ENCODE assay signal across 8 cellular contexts in genomic region chr7:135160098-135160857, GRCh38. TPM values are rescaled to one million over a fixed set of nuclear protein-coding genes. Genes with fewer than 3 reads are reported as not detected.
DNase-seq lines count a peak whose midpoint lies in the region; ATAC-seq, FAIRE-seq and TF ChIP-seq lines count a peak whose summit lies in the region.

No MANE protein-coding gene starts in this region.

- H2BK20ac ChIP-seq in H1 (ENCODE audit: low read length), result no peak overlapping the region

- intact Hi-C loops in A673 (cut with micrococcal nuclease; ENCODE audit: unreplicated experiment), result no loop called here

- no peak overlapping the region for H3K4me3 Mint-ChIP-seq in osteocyte (ENCODE audit: unreplicated experiment)

- H3K27ac Mint-ChIP-seq in osteocyte (ENCODE audit: unreplicated experiment), result peak overlapping the region; percentile 29

- DNase-seq in A673 (ENCODE audit: low spot score) (no peak), NAMALWA (ENCODE audit: low spot score) (peak; percentile 51), H1 (ENCODE audit: low read depth in 1 of 2, low spot score in 2 of 2) (no peak), osteocyte (ENCODE audit: extremely low spot score, unreplicated experiment) (no peak), occipital lobe (lab: John Stamatoyannopoulos, UW) (no peak), WERI-Rb-1 (no peak), GM12892 (ENCODE audit: insufficient read length) (no peak)

- no peaks in the 10 kb centered on the region; the same call in 1 of the 2 replicates for H3K79me1 ChIP-seq in H1 (ENCODE audit: low read depth, low read length)

- peak; percentile 40 for ATAC-seq in GM21367 (IDR thresholded peaks at IDR 0.05; ENCODE audit: unreplicated experiment)

- no peak overlapping the region for H4K91ac ChIP-seq in H1 (replicated peaks; ENCODE audit: insufficient read length, low read length)

- H3K56ac ChIP-seq in H1 (replicated peaks; ENCODE audit: insufficient read length, low read depth, low read length), result no peak overlapping the region

- TF ChIP-seq CTCF in A673 (conservative IDR thresholded peaks at IDR 0.05; ENCODE audit: low read depth, low read length) (no peak), H1 (IDR thresholded peaks at IDR 0.05; ENCODE audit: control extremely low read depth in 1 of 3, insufficient read depth in 1 of 3, low read depth in 1 of 3, low read length in 3 of 3) (no peak), osteocyte (IDR thresholded peaks at IDR 0.05) (no peak), WERI-Rb-1 (IDR thresholded peaks at IDR 0.05; ENCODE audit: low read depth, low read length) (no peak)

- H4K8ac ChIP-seq in H1 (ENCODE audit: extremely low read depth, insufficient read depth, low read length), result no peak overlapping the region

- no peak overlapping the region for H2AK5ac ChIP-seq in H1 (ENCODE audit: low read depth, low read length)

- H2AFZ ChIP-seq in H1 (ENCODE audit: low read length), result no peak overlapping the region

- H2BK5ac ChIP-seq in H1 (ENCODE audit: low read depth, low read length), result no peak overlapping the region; the same call in 1 of the 2 replicates

- peaks cover 30% of the 10 kb centered on the region for H3K9me3 Mint-ChIP-seq in osteocyte (ENCODE audit: unreplicated experiment)

- H3K4me2 ChIP-seq in H1 (ENCODE audit: insufficient read depth in 1 of 2, low read depth in 2 of 2, low read length in 2 of 2), result no peak overlapping the region

- CTCF ChIA-PET in A673 (lab: Charles Lee) (interaction anchor here (1.1 kb wide), 1 partner anchor 9 kb away, joined by 4 read pairs; no protein-coding TSS in a partner anchor), H1 (lab: Charles Lee; ENCODE audit: partially characterized antibody) (interaction anchor here (0.9 to 1.8 kb wide), 3 partner anchors 9 to 32 kb away, joined by 3 to 6 read pairs (median 5); no protein-coding TSS in a partner anchor)

- no peaks in the 10 kb centered on the region for H3K23me2 ChIP-seq in H1 (ENCODE audit: low read depth, low read length)

- FAIRE-seq in H1 (lab: Jason Lieb, UNC) (no peak), GM12892 (lab: Jason Lieb, UNC) (no peak)

- no peaks in the 10 kb centered on the region for H3K27me3 Mint-ChIP-seq in osteocyte (ENCODE audit: unreplicated experiment)

- H3K27me3 ChIP-seq in A673 (replicated peaks; ENCODE audit: insufficient read depth, low read depth, low read length, poor library complexity) (no peaks in the 10 kb centered on the region), H1 (replicated peaks in 1 of 4; ENCODE audit: control insufficient read depth in 3 of 4, extremely low read depth in 1 of 4, insufficient read depth in 3 of 4, low read length in 3 of 4) (no peaks in the 10 kb centered on the region), WERI-Rb-1 (ENCODE audit: insufficient read depth, low read depth, severe bottlenecking) (no peaks in the 10 kb centered on the region)

- peak overlapping the region; percentile 20; the same call in 1 of the 2 replicates for H2BK12ac ChIP-seq in H1 (ENCODE audit: low read depth, low read length)

- H3K27ac ChIP-seq in A673 (ENCODE audit: low read depth, low read length, poor library complexity, severe bottlenecking) (peak overlapping the region; percentile 64), H1 (ENCODE audit: low read depth, low read length) (no peak overlapping the region), WERI-Rb-1 (no peak overlapping the region)

- no peak overlapping the region for H3K18ac ChIP-seq in H1 (ENCODE audit: extremely low read depth, low read length)

- H3K36me3 ChIP-seq in A673 (ENCODE audit: insufficient read depth, low read length, poor library complexity, severe bottlenecking), result peaks cover 3% of the 10 kb centered on the region
- H3K36me3 ChIP-seq in H1 (ENCODE audit: control insufficient read depth in 2 of 4, insufficient read depth in 4 of 4, low read length in 3 of 4), result peaks cover 0 to 16% (median 8%) of the 10 kb centered on the region in 4 experiments; a peak in 4 of 8 replicates
- H3K36me3 ChIP-seq in WERI-Rb-1, result peaks cover 22% of the 10 kb centered on the region

- H4K5ac ChIP-seq in H1 (ENCODE audit: insufficient read length, low read depth, low read length), result no peak overlapping the region

- TF ChIP-seq RAD21 in H1 (IDR thresholded peaks at IDR 0.05 in 1 of 2, conservative IDR thresholded peaks at IDR 0.05 in 1 of 2; ENCODE audit: low read depth in 2 of 2, low read length in 2 of 2), result no peak

- peaks cover 27% of the 10 kb centered on the region for H3K4me1 Mint-ChIP-seq in osteocyte (ENCODE audit: unreplicated experiment)

- no peak overlapping the region for H3K9ac ChIP-seq in H1 (replicated peaks in 1 of 4; ENCODE audit: extremely low read depth in 1 of 4, low read depth in 3 of 4, low read length in 3 of 4)

- no peak for TF ChIP-seq POLR2A in H1 (IDR thresholded peaks at IDR 0.05; ENCODE audit: control extremely low read depth in 1 of 2, low read depth in 2 of 2, low read length in 2 of 2)
- TF ChIP-seq POLR2A in GM12892 (IDR thresholded peaks at IDR 0.05; ENCODE audit: low read depth, low read length), result no peak

- H3K4ac ChIP-seq in H1 (replicated peaks; ENCODE audit: insufficient read length, low read depth, low read length), result no peak overlapping the region

- no peaks in the 10 kb centered on the region for H3K79me2 ChIP-seq in H1 (ENCODE audit: control insufficient read depth in 1 of 2, insufficient read depth in 2 of 2, low read length in 2 of 2)

- no peak overlapping the region for H2BK15ac ChIP-seq in H1 (ENCODE audit: low read length)

- H4K20me1 ChIP-seq in H1 (replicated peaks in 1 of 2; ENCODE audit: control insufficient read depth in 1 of 2, insufficient read depth in 2 of 2, low read length in 2 of 2), result no peaks in the 10 kb centered on the region

- H2BK120ac ChIP-seq in H1 (replicated peaks; ENCODE audit: low read depth, low read length), result peak overlapping the region; percentile 24

- H3K4me1 ChIP-seq in A673 (ENCODE audit: insufficient read depth, low read length, poor library complexity, severe bottlenecking), result peaks cover 8% of the 10 kb centered on the region
- H3K4me1 ChIP-seq in H1 (replicated peaks in 1 of 4; ENCODE audit: control insufficient read depth in 3 of 4, insufficient read depth in 4 of 4, low read length in 3 of 4), result 0 out of 7 replicates have a peak, but pooled peaks cover 0 to 2% (median 0%) of the 10 kb centered on the region in 4 experiments

- no peak for TF ChIP-seq EP300 in H1 (IDR thresholded peaks at IDR 0.05; ENCODE audit: borderline replicate concordance in 1 of 2, low read depth in 2 of 2, low read length in 2 of 2)

- peaks cover 24% of the 10 kb centered on the region for H3K9me3 ChIP-seq in A673 (ENCODE audit: low read depth, low read length, poor library complexity, severe bottlenecking)
- peaks cover 22 to 25% of the 10 kb centered on the region in 2 experiments for H3K9me3 ChIP-seq in H1 (ENCODE audit: insufficient read depth in 2 of 2, low read depth in 1 of 2, low read length in 1 of 2)
- H3K9me3 ChIP-seq in WERI-Rb-1 (ENCODE audit: severe bottlenecking), result peaks cover 7% of the 10 kb centered on the region

- POLR2A ChIA-PET in A673 (lab: Charles Lee; ENCODE audit: low non-redundant PET), result no interaction called here
- POLR2A ChIA-PET in H1 (lab: Charles Lee; ENCODE audit: partially characterized antibody), result interaction anchor here (0.9 to 5.7 kb wide), 4 partner anchors 9 to 174 kb away, joined by 3 to 32 read pairs (median 4); partner anchors contain the start of genes AGBL3 and CYREN

- no peak overlapping the region for H3K4me3 ChIP-seq in A673 (ENCODE audit: low read depth, low read length, poor library complexity, severe bottlenecking)
- H3K4me3 ChIP-seq in H1 (ENCODE audit: extremely low read depth in 1 of 4, insufficient read depth in 2 of 4, low read depth in 3 of 4, low read length in 4 of 4), result no peak overlapping the region
- H3K4me3 ChIP-seq in WERI-Rb-1 (ENCODE audit: low read depth, low read length), result no peak overlapping the region

- no peak overlapping the region for H3K23ac ChIP-seq in H1 (ENCODE audit: insufficient read length)

- H3K36me3 Mint-ChIP-seq in osteocyte (ENCODE audit: unreplicated experiment), result peaks cover 16% of the 10 kb centered on the region

- BruUV-seq in A673 (replicated peaks; lab: Mats Ljungman, UMichigan), result no TSS peak

- 80% methylated on average over 5 of the region's 5 CpGs; no CpG with 5 or more reads in 1 of the 2 experiments for WGBS in H1 (ENCODE audit: extremely low coverage in 1 of 2, insufficient coverage in 1 of 2, insufficient read length in 1 of 2, insufficient replicate concordance in 2 of 2, low coverage in 1 of 2, low lambda C conversion rate in 2 of 2, missing lambda C conversion rate in 1 of 2), 2 experiments

- no peak overlapping the region for H3K14ac ChIP-seq in H1 (ENCODE audit: insufficient read length)

RNA-seq across cellular contexts. Expression of gene CYREN, which starts 10.2 kb away (rescaled TPM):
- total RNA-seq in A673 (2021) (39.6 and 46.8 TPM in 2 replicates), osteocyte (38.6 and 39.1 TPM in 2 replicates), occipital lobe (15.1 TPM)
- 46.0 and 46.2 TPM in 2 replicates for total RNA-seq in H1 (2021; fragmentation: NEBNext Ultra II Directional; extraction: Animal tissue kit (Norgen Biotek cat#: 25700))
- 25.1 and 29.1 TPM in 2 replicates for polyA plus RNA-seq in H1 (2011; rRNA removed)
- polyA plus RNA-seq in H1 (2011; cell fraction: cytosol; rRNA removed), result 36.9 TPM
- polyA plus RNA-seq in H1 (2011; cell fraction: nucleus; rRNA removed), result 32.3 TPM
- 33.1 to 39.0 TPM (median 34.3 TPM) in 4 replicates for polyA plus RNA-seq in H1 (2012, experiment 1 of 2)
- 21.8 TPM for polyA plus RNA-seq in H1 (2012, experiment 2 of 2)
- polyA plus RNA-seq in H1 (2013, experiment 1 of 2), result 24.2 TPM
- 23.4 TPM for polyA plus RNA-seq in H1 (2013, experiment 2 of 2)
- 52.3 and 54.6 TPM in 2 replicates for polyA minus RNA-seq in H1 (2011; rRNA and poly(A)+ RNA removed)
- polyA minus RNA-seq in H1 (2011; cell fraction: cytosol; rRNA and poly(A)+ RNA removed), result 33.2 TPM
- 61.4 TPM for polyA minus RNA-seq in H1 (2011; cell fraction: nucleus; rRNA and poly(A)+ RNA removed)
- 56.2 TPM for polyA plus RNA-seq in GM12892 (2012; ENCODE audit: missing spikeins)

RNA-seq across cellular contexts. Expression of gene TMEM140, which starts 12.4 kb away (rescaled TPM):
- total RNA-seq in A673 (2021) (not detected in 2 replicates), osteocyte (0.18 TPM in 1 of 2 replicates, not detected in the other), occipital lobe (0.62 TPM)
- not detected in 2 replicates for total RNA-seq in H1 (2021; fragmentation: NEBNext Ultra II Directional; extraction: Animal tissue kit (Norgen Biotek cat#: 25700))
- polyA plus RNA-seq in H1 (2011; rRNA removed), result not detected in 2 replicates
- not detected for polyA plus RNA-seq in H1 (2011; cell fraction: cytosol; rRNA removed)
- not detected for polyA plus RNA-seq in H1 (2011; cell fraction: nucleus; rRNA removed)
- polyA plus RNA-seq in H1 (2012, experiment 1 of 2), result 9.2 to 11.8 TPM (median 11.1 TPM) in 4 replicates
- 3.7 TPM for polyA plus RNA-seq in H1 (2012, experiment 2 of 2)
- not detected for polyA plus RNA-seq in H1 (2013, experiment 1 of 2)
- not detected for polyA plus RNA-seq in H1 (2013, experiment 2 of 2)
- polyA minus RNA-seq in H1 (2011; rRNA and poly(A)+ RNA removed), result 0.09 TPM in 1 of 2 replicates, not detected in the other
- polyA minus RNA-seq in H1 (2011; cell fraction: cytosol; rRNA and poly(A)+ RNA removed), result not detected
- polyA minus RNA-seq in H1 (2011; cell fraction: nucleus; rRNA and poly(A)+ RNA removed), result not detected
- polyA plus RNA-seq in GM12892 (2012; ENCODE audit: missing spikeins), result 16.2 TPM

RNA-seq across cellular contexts. Expression of gene WDR91, which starts 51.0 kb away (rescaled TPM):
- total RNA-seq in A673 (2021), result 7.0 and 9.8 TPM in 2 replicates
- 12.7 and 14.7 TPM in 2 replicates for total RNA-seq in H1 (2021; fragmentation: NEBNext Ultra II Directional; extraction: Animal tissue kit (Norgen Biotek cat#: 25700))
- polyA plus RNA-seq in H1 (2011; rRNA removed), result 8.2 and 11.2 TPM in 2 replicates
- 13.0 TPM for polyA plus RNA-seq in H1 (2011; cell fraction: cytosol; rRNA removed)
- 38.4 TPM for polyA plus RNA-seq in H1 (2011; cell fraction: nucleus; rRNA removed)
- 4.8 to 9.7 TPM (median 9.0 TPM) in 4 replicates for polyA plus RNA-seq in H1 (2012, experiment 1 of 2)
- 6.7 TPM for polyA plus RNA-seq in H1 (2012, experiment 2 of 2)
- polyA plus RNA-seq in H1 (2013, experiment 1 of 2), result 5.7 TPM
- polyA plus RNA-seq in H1 (2013, experiment 2 of 2), result 5.6 TPM
- 13.2 and 16.6 TPM in 2 replicates for polyA minus RNA-seq in H1 (2011; rRNA and poly(A)+ RNA removed)
- polyA minus RNA-seq in H1 (2011; cell fraction: cytosol; rRNA and poly(A)+ RNA removed), result 6.8 TPM
- 10.2 TPM for polyA minus RNA-seq in H1 (2011; cell fraction: nucleus; rRNA and poly(A)+ RNA removed)
- 10.8 and 11.1 TPM in 2 replicates for total RNA-seq in osteocyte
- 13.6 TPM for total RNA-seq in occipital lobe
- polyA plus RNA-seq in GM12892 (2012; ENCODE audit: missing spikeins), result 28.0 TPM
